ENCODE assay signal across 10 cellular contexts in genomic region chr17:83200746-83201145, GRCh38.
DNase-seq lines count a peak whose midpoint lies in the region; ATAC-seq and TF ChIP-seq lines count a peak whose summit lies in the region.
"Had no signal": no experiment of that assay in that cellular context is flagged by ENCODE, and none has a peak within 500 bp of the region (broad histone marks: within the 10 kb centered on the region; RNA-seq: fewer than 3 reads in every experiment).

No MANE protein-coding gene starts in this region.

- no CpG with 5 or more reads among the region's 4 CpGs for WGBS in gastroesophageal sphincter (ENCODE audit: low coverage in 1 of 2), 2 donors
- 41 to 56% (median 52%) methylated on average over 4 of the region's 4 CpGs for WGBS in ovary, 3 donors

- TF ChIP-seq CTCF in RWPE2 (IDR thresholded peaks at IDR 0.05; ENCODE audit: poor library complexity, severe bottlenecking) (no peak), gastroesophageal sphincter (IDR thresholded peaks at IDR 0.05) (no peak), ovary (IDR thresholded peaks at IDR 0.05) (no peak)

- H3K27me3 ChIP-seq in BLaER1: no peaks in the 10 kb centered on the region
- H3K27me3 ChIP-seq in RWPE2 (ENCODE audit: insufficient read depth, poor library complexity, severe bottlenecking): no peaks in the 10 kb centered on the region
- no peaks in the 10 kb centered on the region for H3K27me3 ChIP-seq in gastroesophageal sphincter
- no peaks in the 10 kb centered on the region for H3K27me3 ChIP-seq in ovary

- no peak for TF ChIP-seq POLR2A in gastroesophageal sphincter (IDR thresholded peaks at IDR 0.05)
- TF ChIP-seq POLR2A in ovary (IDR thresholded peaks at IDR 0.05): no peak

- H3K4me1 ChIP-seq in BLaER1: peaks cover 95% of the 10 kb centered on the region
- H3K4me1 ChIP-seq in RWPE2 (ENCODE audit: insufficient read depth, poor library complexity, severe bottlenecking): peaks cover 7% of the 10 kb centered on the region
- H3K4me1 ChIP-seq in gastroesophageal sphincter: peaks cover 0 to 59% (median 25%) of the 10 kb centered on the region in 3 donors
- H3K4me1 ChIP-seq in ovary (ENCODE audit: insufficient read depth): peaks cover 4% of the 10 kb centered on the region

- H4K20me1 ChIP-seq in BLaER1: no peaks in the 10 kb centered on the region

- ATAC-seq in RWPE2 (ENCODE audit: low read depth) (no peak), gastroesophageal sphincter (no peak), HG02571 (IDR thresholded peaks at IDR 0.05; ENCODE audit: unreplicated experiment) (no peak), HG02852 (IDR thresholded peaks at IDR 0.05; ENCODE audit: unreplicated experiment) (no peak)

- DNase-seq in RWPE2 (ENCODE audit: low spot score): peak; percentile 38
- DNase-seq in ovary: peak in 3 of 5 donors; percentile 14 to 42 (median 14)
- no peak for DNase-seq in HCEC 1CT
- DNase-seq in SKM-1 (lab: John Stamatoyannopoulos, UW; ENCODE audit: unreplicated experiment): no peak
- DNase-seq: NCI-H345 had no signal

- intact Hi-C loops in ovary (cut with DNase I): no loop called here

- H3K36me3 ChIP-seq in BLaER1 (no peaks in the 10 kb centered on the region), RWPE2 (ENCODE audit: low read depth) (no peaks in the 10 kb centered on the region), gastroesophageal sphincter (no peaks in the 10 kb centered on the region), ovary (no peaks in the 10 kb centered on the region)

- H3K9me3 ChIP-seq in BLaER1 (no peaks in the 10 kb centered on the region), RWPE2 (ENCODE audit: severe bottlenecking) (no peaks in the 10 kb centered on the region), gastroesophageal sphincter (no peaks in the 10 kb centered on the region), ovary (no peaks in the 10 kb centered on the region)

- H3K9ac ChIP-seq in BLaER1: peak overlapping the region; percentile 56

- H3K27ac ChIP-seq in BLaER1: peak overlapping the region; percentile 80
- no peak overlapping the region for H3K27ac ChIP-seq in RWPE2 (ENCODE audit: poor library complexity, severe bottlenecking)
- peak overlapping the region; percentile 4 to 82 (median 73) for H3K27ac ChIP-seq in gastroesophageal sphincter
- H3K27ac ChIP-seq in ovary: no peak overlapping the region
- H3K27ac ChIP-seq: VCaP had no signal

- no peak overlapping the region for H3K4me3 ChIP-seq in BLaER1
- no peak overlapping the region for H3K4me3 ChIP-seq in RWPE2 (ENCODE audit: severe bottlenecking)
- H3K4me3 ChIP-seq in gastroesophageal sphincter: no peak overlapping the region
- no peak overlapping the region for H3K4me3 ChIP-seq in ovary

- H3K4me2 ChIP-seq in BLaER1: peak overlapping the region; percentile 99

- no peak for TF ChIP-seq EP300 in gastroesophageal sphincter (IDR thresholded peaks at IDR 0.05)
- TF ChIP-seq EP300 in ovary (IDR thresholded peaks at IDR 0.05): no peak

Comparison
In these comparisons a context has a peak if more than half of its experiments do, and no peak if none do; other contexts are left out.
1. H3K27ac ChIP-seq: peak in BLaER1 (single experiment) and gastroesophageal sphincter (4 of 4); none in RWPE2 (single experiment) and ovary (0 of 2).
2. DNase-seq: peak in RWPE2 (single experiment) and ovary (3 of 5); none in HCEC 1CT (single experiment) and SKM-1 (single experiment).